In genomic region chr16:11405331-11406176, GRCh38 we compare ENCODE assay signal across 8 cellular contexts.
A peak's percentile ranks its signal among the peaks of the same experiment; 100 is the strongest.
DNase-seq lines count a peak whose midpoint lies in the region; ATAC-seq and TF ChIP-seq lines count a peak whose summit lies in the region.

No MANE protein-coding gene starts in this region.

- no peak overlapping the region for H3K27ac ChIP-seq in hepatocyte

- WGBS in hepatocyte (ENCODE audit: low lambda C conversion rate, missing lambda C conversion rate) = 81% methylated on average over 11 of the region's 11 CpGs

- H3K9me2 ChIP-seq in hepatocyte (replicated peaks; ENCODE audit: insufficient read depth) = no peaks in the 10 kb centered on the region

- H2AFZ ChIP-seq in hepatocyte = no peak overlapping the region

- H3K4me3 ChIP-seq in hepatocyte = no peak overlapping the region

- intact Hi-C loops in posterior vena cava (cut with DNase I) = loop anchor here (10.0 kb wide), 2 partner anchors 129 to 409 kb away; no protein-coding TSS in a partner anchor

- no peaks in the 10 kb centered on the region for H3K79me2 ChIP-seq in hepatocyte

- H3K4me1 ChIP-seq in hepatocyte (ENCODE audit: insufficient read depth) = peaks cover 10% of the 10 kb centered on the region

- no peaks in the 10 kb centered on the region for H3K27me3 ChIP-seq in hepatocyte

- H3K4me2 ChIP-seq in hepatocyte = no peak overlapping the region

- H3K9me3 ChIP-seq in hepatocyte (ENCODE audit: low read depth) = no peaks in the 10 kb centered on the region

- DNase-seq in NCI-H524 (lab: John Stamatoyannopoulos, UW) (peak; percentile 9 to 66), NCI-H524 treated with DMSO at 0.1 percent for 48 hours (lab: John Stamatoyannopoulos, UW) (no peak), NOMO-1 (lab: John Stamatoyannopoulos, UW; ENCODE audit: unreplicated experiment in 2 of 2) (peak; percentile 25 to 36), hepatocyte (ENCODE audit: low spot score) (no peak), posterior vena cava (ENCODE audit: low spot score) (no peak)
- DNase-seq in activated T-cell treated with anti-CD3 and anti-CD28 coated beads, Interleukin-2, amount 50 U/mL, for 48 hours = peak; percentile 79 to 83
- DNase-seq in stimulated activated CD8-positive, alpha-beta memory T cell treated with anti-CD3 and anti-CD28 coated beads, Interleukin-15, amount 100 ng/mL, for 24 hours (ENCODE audit: low read depth) = peak; percentile 15

- ATAC-seq in HG02759 (IDR thresholded peaks at IDR 0.05; ENCODE audit: unreplicated experiment) = no peak

- H4K20me1 ChIP-seq in hepatocyte (ENCODE audit: insufficient read depth, poor library complexity, severe bottlenecking) = no peaks in the 10 kb centered on the region

- H3K36me3 ChIP-seq in hepatocyte (replicated peaks; ENCODE audit: insufficient read depth, low read depth) = no peaks in the 10 kb centered on the region

- peak; percentile 43 for TF ChIP-seq CTCF in hepatocyte (IDR thresholded peaks at IDR 0.05; ENCODE audit: poor library complexity)

Comparison
In these comparisons a context has a peak if more than half of its experiments do, and no peak if none do; other contexts are left out.
1. DNase-seq: peak in NCI-H524 (2 of 2), NOMO-1 (2 of 2), activated T-cell treated with anti-CD3 and anti-CD28 coated beads, Interleukin-2, amount 50 U/mL, for 48 hours (2 of 2) and stimulated activated CD8-positive, alpha-beta memory T cell treated with anti-CD3 and anti-CD28 coated beads, Interleukin-15, amount 100 ng/mL, for 24 hours (single experiment); none in NCI-H524 treated with DMSO at 0.1 percent for 48 hours (single experiment), hepatocyte (single experiment) and posterior vena cava (single experiment).